23 cellular contexts compared by ENCODE assay signal in genomic region chr11:115896084-115896483, GRCh38.
"Had no signal": no experiment of that assay in that cellular context is flagged by ENCODE, and none has a peak within 500 bp of the region (broad histone marks: within the 10 kb centered on the region; RNA-seq: fewer than 3 reads in every experiment).

No MANE protein-coding gene starts in this region.

- H3K36me3 ChIP-seq: adrenal gland, ascending aorta, brain microvascular endothelial cell, left lung, spleen, thoracic aorta, upper lobe of left lung had no signal

- DNase-seq: activated CD4-positive, alpha-beta T cell treated with anti-CD3 and anti-CD28 coated beads for 1 hour; activated CD8-positive, alpha-beta memory T cell treated with anti-CD3 and anti-CD28 coated beads for 24 hours; activated CD8-positive, alpha-beta memory T cell treated with anti-CD3 and anti-CD28 coated beads, Interleukin-2, amount 50 U/mL, for 4 hours; activated naive CD4-positive, alpha-beta T cell; activated T-cell treated with anti-CD3 and anti-CD28 coated beads, Interleukin-2, amount 50 U/mL, for 24 hours; adrenal gland; brain microvascular endothelial cell; caudate nucleus; dermis blood vessel endothelial cell; effector memory CD4-positive, alpha-beta T cell; foreskin melanocyte; glutamatergic neuron; hippocampal formation; left lung; natural killer cell; spleen; stimulated activated CD4-positive, alpha-beta T cell treated with anti-CD3 and anti-CD28 coated beads, Interleukin-4, amount 100 ng/mL, for 1 hour; stimulated activated naive CD4-positive, alpha-beta T cell treated with Interleukin-2 at 50 U/mL for 16 hours; upper lobe of left lung had no signal

- H3K4me1 ChIP-seq: adrenal gland, ascending aorta, left lung, spleen, upper lobe of left lung had no signal

- ATAC-seq: activated T-helper 17 cell treated with anti-CD3 and anti-CD28 coated beads, Interleukin-2, amount 50 U/mL, for 72 hours; esophagus mucosa; left lung; natural killer cell had no signal

- H3K27me3 ChIP-seq: adrenal gland, ascending aorta, brain microvascular endothelial cell, spleen, upper lobe of left lung had no signal

- H3K27ac ChIP-seq: adrenal gland, ascending aorta, brain microvascular endothelial cell, left lung, spleen, thoracic aorta, upper lobe of left lung had no signal

- H3K9me3 ChIP-seq: adrenal gland, ascending aorta, left lung, spleen, thoracic aorta, upper lobe of left lung had no signal

- H3K4me3 ChIP-seq: adrenal gland, ascending aorta, left lung, spleen, thoracic aorta, upper lobe of left lung had no signal
